In the genomic region with DNA sequence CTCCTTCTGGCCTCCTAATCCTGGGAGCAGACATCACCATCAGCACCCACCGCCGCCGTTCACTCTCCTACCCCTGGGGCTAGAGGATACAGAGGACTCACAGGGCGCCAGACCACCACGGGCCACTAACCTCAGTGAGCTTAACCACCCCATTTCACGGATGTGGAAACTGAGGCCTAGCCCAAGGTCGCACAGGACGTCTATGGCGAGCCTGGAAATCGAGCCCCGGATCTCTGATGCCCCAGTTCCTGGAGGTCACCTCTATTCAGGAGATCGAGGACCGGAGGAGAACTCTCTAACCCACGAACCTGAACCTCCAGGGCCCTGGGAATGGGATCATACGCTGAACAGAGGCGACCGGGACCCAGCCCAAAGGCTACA, we compare ENCODE assay signal across 8 cellular contexts. TPM values are rescaled to one million over a fixed set of nuclear protein-coding genes. Genes with fewer than 3 reads are reported as not detected.
A peak's percentile ranks its signal among the peaks of the same experiment; 100 is the strongest.
DNase-seq lines count a peak whose midpoint lies in the region; ATAC-seq, FAIRE-seq and TF ChIP-seq lines count a peak whose summit lies in the region.

No MANE protein-coding gene starts in this region.

- peak overlapping the region; percentile 88 to 99 for H3K27ac Mint-ChIP-seq in natural killer cell treated with Interleukin-12 subunit alpha and Interleukin-12 subunit beta and Interleukin-15 and Interleukin-18, amount 100 ng/mL, for 72 hours

- DNase-seq in NB4 (ENCODE audit: low read depth) (peak; percentile 33), D721Med (ENCODE audit: insufficient read length, low spot score) (no peak), UCSD-AML1 (lab: John Stamatoyannopoulos, UW; ENCODE audit: unreplicated experiment) (no peak), mesenteric fat pad (ENCODE audit: low spot score) (no peak), cerebellar nuclear complex (lab: John Stamatoyannopoulos, UW) (no peak)
- DNase-seq in effector memory CD4-positive, alpha-beta T cell, result no peak
- DNase-seq in natural killer cell treated with Interleukin-12 subunit alpha and Interleukin-12 subunit beta and Interleukin-15 and Interleukin-18, amount 100 ng/mL, for 72 hours (ENCODE audit: low spot score), result no peak

- peaks cover 22 to 29% of the 10 kb centered on the region in 2 donors for H3K4me1 Mint-ChIP-seq in natural killer cell treated with Interleukin-12 subunit alpha and Interleukin-12 subunit beta and Interleukin-15 and Interleukin-18, amount 100 ng/mL, for 72 hours (ENCODE audit: low read depth in 2 of 2)

- H3K4me3 Mint-ChIP-seq in natural killer cell treated with Interleukin-12 subunit alpha and Interleukin-12 subunit beta and Interleukin-15 and Interleukin-18, amount 100 ng/mL, for 72 hours, result peak overlapping the region; percentile 98

- peaks cover 14% of the 10 kb centered on the region for H3K4me1 ChIP-seq in effector memory CD4-positive, alpha-beta T cell (ENCODE audit: control insufficient read depth, insufficient read depth, low read length, poor library complexity, severe bottlenecking)

- peak overlapping the region; percentile 82 for H3K27ac ChIP-seq in effector memory CD4-positive, alpha-beta T cell (ENCODE audit: insufficient read depth, low read length, poor library complexity, severe bottlenecking)

- H3K9me3 Mint-ChIP-seq in natural killer cell treated with Interleukin-12 subunit alpha and Interleukin-12 subunit beta and Interleukin-15 and Interleukin-18, amount 100 ng/mL, for 72 hours, result no peaks in the 10 kb centered on the region

- no peak for TF ChIP-seq POLR2A in NB4 (IDR thresholded peaks at IDR 0.05; ENCODE audit: extremely low read depth, insufficient read length)

- H3K36me3 ChIP-seq in effector memory CD4-positive, alpha-beta T cell (ENCODE audit: control insufficient read depth, insufficient read depth, low read length), result no peaks in the 10 kb centered on the region

- no peaks in the 10 kb centered on the region for H3K9me3 ChIP-seq in effector memory CD4-positive, alpha-beta T cell (ENCODE audit: control insufficient read depth, low read length)

- FAIRE-seq in D721Med (lab: Jason Lieb, UNC), result no peak

- H3K27me3 ChIP-seq in effector memory CD4-positive, alpha-beta T cell (replicated peaks; ENCODE audit: control insufficient read depth, insufficient read depth, low read length, poor library complexity, severe bottlenecking), result no peaks in the 10 kb centered on the region

- ATAC-seq in natural killer cell treated with Interleukin-12 subunit alpha and Interleukin-12 subunit beta and Interleukin-15 and Interleukin-18, amount 100 ng/mL, for 72 hours, result peak in 1 of 2 donors; percentile 31

- no peaks in the 10 kb centered on the region for H3K27me3 Mint-ChIP-seq in natural killer cell treated with Interleukin-12 subunit alpha and Interleukin-12 subunit beta and Interleukin-15 and Interleukin-18, amount 100 ng/mL, for 72 hours

- peaks cover 12% of the 10 kb centered on the region for H3K36me3 Mint-ChIP-seq in natural killer cell treated with Interleukin-12 subunit alpha and Interleukin-12 subunit beta and Interleukin-15 and Interleukin-18, amount 100 ng/mL, for 72 hours

- H3K4me3 ChIP-seq in GM12875 (ENCODE audit: low read depth, low read length) (peak overlapping the region; percentile 72), NB4 (ENCODE audit: low read depth, low read length) (peak overlapping the region; percentile 97)
- peak overlapping the region; percentile 56 for H3K4me3 ChIP-seq in effector memory CD4-positive, alpha-beta T cell (ENCODE audit: insufficient read depth, low read depth, low read length, poor library complexity, severe bottlenecking)

- TF ChIP-seq CTCF in GM12875 (IDR thresholded peaks at IDR 0.05; ENCODE audit: borderline replicate concordance, insufficient read depth, low read depth, low read length) (no peak), NB4 (IDR thresholded peaks at IDR 0.05; ENCODE audit: low read depth, low read length) (no peak), D721Med (IDR thresholded peaks at IDR 0.05; ENCODE audit: insufficient read depth, missing control alignments) (no peak)

RNA-seq across cellular contexts. Expression of a gene that starts 0.3 kb away (rescaled TPM):
- total RNA-seq in natural killer cell treated with Interleukin-12 subunit alpha and Interleukin-12 subunit beta and Interleukin-15 and Interleukin-18, amount 100 ng/mL, for 72 hours, result 100 to 1,000 TPM in 1 of 2 donors, 10 to 100 TPM in 1; 77.6 to 131 TPM
- total RNA-seq in mesenteric fat pad, result 48.0 TPM

RNA-seq across cellular contexts. Expression of a gene that starts 7.2 kb away (rescaled TPM):
- not detected for total RNA-seq in natural killer cell treated with Interleukin-12 subunit alpha and Interleukin-12 subunit beta and Interleukin-15 and Interleukin-18, amount 100 ng/mL, for 72 hours
- total RNA-seq in mesenteric fat pad, result not detected

RNA-seq across cellular contexts. Expression of a gene that starts 14.7 kb away (rescaled TPM):
- total RNA-seq in natural killer cell treated with Interleukin-12 subunit alpha and Interleukin-12 subunit beta and Interleukin-15 and Interleukin-18, amount 100 ng/mL, for 72 hours, result 10 to 100 TPM in 1 of 2 donors, 1 to 10 TPM in 1; 4.2 to 16.5 TPM
- total RNA-seq in mesenteric fat pad, result 8.4 TPM

RNA-seq across cellular contexts. Expression of a gene that starts 37.3 kb away (rescaled TPM):
- 100 to 1,000 TPM in 1 of 2 donors, 10 to 100 TPM in 1; 87.8 to 101 TPM for total RNA-seq in natural killer cell treated with Interleukin-12 subunit alpha and Interleukin-12 subunit beta and Interleukin-15 and Interleukin-18, amount 100 ng/mL, for 72 hours
- 51.9 TPM for total RNA-seq in mesenteric fat pad
